14 cellular contexts compared by ENCODE assay signal in genomic region chr22:23060612-23061400, GRCh38. TPM values are rescaled to one million over a fixed set of nuclear protein-coding genes. Genes with fewer than 3 reads are reported as not detected.
DNase-seq lines count a peak whose midpoint lies in the region; ATAC-seq and TF ChIP-seq lines count a peak whose summit lies in the region.
"Had no signal": no experiment of that assay in that cellular context is flagged by ENCODE, and none has a peak within 500 bp of the region (broad histone marks: within the 10 kb centered on the region; RNA-seq: fewer than 3 reads in every experiment).

No MANE protein-coding gene starts in this region.

- ATAC-seq in lower lobe of right lung, result no peak
- ATAC-seq in upper lobe of right lung, result no peak

- H3K27me3 ChIP-seq in right atrium auricular region, result no peaks in the 10 kb centered on the region
- no peaks in the 10 kb centered on the region for H3K27me3 ChIP-seq in left ventricle myocardium inferior (ENCODE audit: low read depth)
- no peaks in the 10 kb centered on the region for H3K27me3 ChIP-seq in lower lobe of right lung (ENCODE audit: low read depth)
- H3K27me3 ChIP-seq in upper lobe of right lung, result no peaks in the 10 kb centered on the region

- DNase-seq in right atrium auricular region (ENCODE audit: low spot score) (peak; percentile 40), left ventricle myocardium inferior (no peak), lower lobe of right lung (peak; percentile 32), upper lobe of right lung (peak; percentile 48), SK-N-DZ (ENCODE audit: low spot score) (no peak), NCI-H748 treated with DMSO at 0.1 percent for 48 hours (lab: John Stamatoyannopoulos, UW) (no peak), SIG-M5 (lab: John Stamatoyannopoulos, UW) (no peak)
- DNase-seq in activated CD8-positive, alpha-beta memory T cell treated with anti-CD3 and anti-CD28 coated beads, Interleukin-2, amount 50 U/mL, for 4 hours, result peak; percentile 8
- DNase-seq: hypothalamus, midbrain, NCI-H187 treated with DMSO at 0.1 percent for 48 hours, NCI-H446, T-helper 1 cell had no signal

- no peak overlapping the region for H3K4me3 ChIP-seq in right atrium auricular region
- H3K4me3 ChIP-seq in left ventricle myocardium inferior, result no peak overlapping the region
- H3K4me3 ChIP-seq in lower lobe of right lung, result no peak overlapping the region
- H3K4me3 ChIP-seq in upper lobe of right lung, result no peak overlapping the region

- no peak overlapping the region for H3K27ac ChIP-seq in right atrium auricular region
- no peak overlapping the region for H3K27ac ChIP-seq in left ventricle myocardium inferior (replicated peaks)
- H3K27ac ChIP-seq in lower lobe of right lung, result no peak overlapping the region
- no peak overlapping the region for H3K27ac ChIP-seq in upper lobe of right lung
- H3K27ac ChIP-seq: neutrophil had no signal

- TF ChIP-seq CTCF in right atrium auricular region (IDR thresholded peaks at IDR 0.05) (no peak), left ventricle myocardium inferior (IDR thresholded peaks at IDR 0.05; ENCODE audit: borderline replicate concordance) (no peak), lower lobe of right lung (IDR thresholded peaks at IDR 0.05) (no peak), upper lobe of right lung (IDR thresholded peaks at IDR 0.05) (no peak)

- H3K9me3 ChIP-seq in right atrium auricular region (peaks cover 0 to 10% of the 10 kb centered on the region in 2 donors), left ventricle myocardium inferior (replicated peaks) (peaks cover 16% of the 10 kb centered on the region), lower lobe of right lung (peaks cover 8% of the 10 kb centered on the region), upper lobe of right lung (no peaks in the 10 kb centered on the region)
- H3K9me3 ChIP-seq: neutrophil had no signal

- H3K4me1 ChIP-seq in right atrium auricular region, result no peaks in the 10 kb centered on the region
- no peaks in the 10 kb centered on the region for H3K4me1 ChIP-seq in left ventricle myocardium inferior
- no peaks in the 10 kb centered on the region for H3K4me1 ChIP-seq in lower lobe of right lung
- H3K4me1 ChIP-seq in upper lobe of right lung, result no peaks in the 10 kb centered on the region

- intact Hi-C loops in left ventricle myocardium inferior (cut with micrococcal nuclease), result no loop called here
- intact Hi-C loops in lower lobe of right lung (cut with DNase I), result no loop called here
- intact Hi-C loops in upper lobe of right lung (cut with DNase I), result no loop called here

- H3K36me3 ChIP-seq in right atrium auricular region (no peaks in the 10 kb centered on the region), left ventricle myocardium inferior (no peaks in the 10 kb centered on the region), lower lobe of right lung (no peaks in the 10 kb centered on the region), upper lobe of right lung (no peaks in the 10 kb centered on the region)
- H3K36me3 ChIP-seq: neutrophil had no signal

RNA-seq across cellular contexts. Expression of gene GNAZ, which starts 9.5 kb away (rescaled TPM):
- total RNA-seq in right atrium auricular region, result 1 to 10 TPM; 1.9 to 3.2 TPM
- total RNA-seq in left ventricle myocardium inferior, result 2.9 TPM
- total RNA-seq in lower lobe of right lung, result 2.4 TPM
- 3.0 TPM for total RNA-seq in upper lobe of right lung
- 21.4 and 22.8 TPM in 2 replicates for polyA plus RNA-seq in SK-N-DZ (2014; cell fraction: cytosol; rRNA removed)
- 19.9 and 21.1 TPM in 2 replicates for polyA plus RNA-seq in SK-N-DZ (2014; cell fraction: nucleus; rRNA removed)

Comparison
In these comparisons a context has a peak if more than half of its experiments do, and no peak if none do; other contexts are left out.
1. DNase-seq: peak in right atrium auricular region (single experiment), activated CD8-positive, alpha-beta memory T cell treated with anti-CD3 and anti-CD28 coated beads, Interleukin-2, amount 50 U/mL, for 4 hours (single experiment), lower lobe of right lung (single experiment) and upper lobe of right lung (single experiment); none in left ventricle myocardium inferior (single experiment), SK-N-DZ (single experiment), NCI-H748 treated with DMSO at 0.1 percent for 48 hours (single experiment) and SIG-M5 (single experiment).